In genomic region chr6:109447878-109448555, GRCh38 we compare ENCODE assay signal across 9 cellular contexts. TPM values are rescaled to one million over a fixed set of nuclear protein-coding genes. Genes with fewer than 3 reads are reported as not detected.
DNase-seq lines count a peak whose midpoint lies in the region; ATAC-seq and TF ChIP-seq lines count a peak whose summit lies in the region.
"Had no signal": no experiment of that assay in that cellular context is flagged by ENCODE, and none has a peak within 500 bp of the region (broad histone marks: within the 10 kb centered on the region; RNA-seq: fewer than 3 reads in every experiment).

No MANE protein-coding gene starts in this region.

- H3K4me3 ChIP-seq in LNCaP clone FGC (ENCODE audit: low read depth, low read length) (no peak overlapping the region), mucosa of descending colon (no peak overlapping the region), transverse colon (no peak overlapping the region)
- H3K4me3 ChIP-seq: testis had no signal

- TF ChIP-seq EP300 in transverse colon (IDR thresholded peaks at IDR 0.05; ENCODE audit: low read depth), result no peak

- peak; percentile 53 for ATAC-seq in mucosa of descending colon

- in situ Hi-C loops in transverse colon (cut with MboI; ENCODE audit: low pct_ligation_motif_present in 1 of 4, low pct_unique_long_range_greater_than_20kb in 1 of 4, low sequenced_read_pairs in 3 of 4), result loop anchor here in 1 of 4 donors (25.0 kb wide), 1 partner anchor 239 kb away; the partner anchor contains the start of genes AK9 and FIG4

- DNase-seq in GDM1 (lab: John Stamatoyannopoulos, UW) (peak; percentile 18), LNCaP clone FGC (ENCODE audit: low read depth) (no peak), mucosa of descending colon (no peak), ureter (ENCODE audit: low spot score) (no peak), transverse colon (no peak), GM19240 (ENCODE audit: insufficient read length, low spot score) (no peak)
- DNase-seq in activated CD8-positive, alpha-beta memory T cell treated with anti-CD3 and anti-CD28 coated beads, Interleukin-2, amount 50 U/mL, for 48 hours, result peak; percentile 51
- DNase-seq: endodermal cell, testis had no signal

- no peaks in the 10 kb centered on the region for H3K9me3 ChIP-seq in mucosa of descending colon
- H3K9me3 ChIP-seq in transverse colon, result no peaks in the 10 kb centered on the region
- H3K9me3 ChIP-seq: testis had no signal

- 78% methylated on average over 8 of the region's 8 CpGs; no CpG with 5 or more reads in 1 of the 2 donors for WGBS in transverse colon (ENCODE audit: low coverage in 1 of 2), 2 donors

- peak; percentile 10; the same call in 1 of the 2 replicates for TF ChIP-seq CTCF in LNCaP clone FGC (IDR thresholded peaks at IDR 0.05; ENCODE audit: control insufficient read depth, extremely low read depth, insufficient read depth)
- TF ChIP-seq CTCF in mucosa of descending colon (IDR thresholded peaks at IDR 0.05), result no peak
- TF ChIP-seq CTCF in transverse colon (IDR thresholded peaks at IDR 0.05), result no peak

- intact Hi-C loops in mucosa of descending colon (cut with DNase I, micrococcal nuclease), result no loop called here
- intact Hi-C loops in transverse colon (cut with DNase I; ENCODE audit: low total_unique reads), result loop anchor here (1.0 kb wide), 1 partner anchor 31 kb away; no protein-coding TSS in a partner anchor

- H3K36me3 ChIP-seq in mucosa of descending colon (ENCODE audit: low read depth) (no peaks in the 10 kb centered on the region), transverse colon (no peaks in the 10 kb centered on the region)

- peaks cover 9% of the 10 kb centered on the region for H3K4me1 ChIP-seq in mucosa of descending colon (ENCODE audit: low read depth)
- peaks cover 0 to 7% (median 0%) of the 10 kb centered on the region in 4 donors for H3K4me1 ChIP-seq in transverse colon
- H3K4me1 ChIP-seq: testis had no signal

- H3K27me3 ChIP-seq in transverse colon, result no peaks in the 10 kb centered on the region
- H3K27me3 ChIP-seq: testis had no signal

- no peak for TF ChIP-seq POLR2A in transverse colon (IDR thresholded peaks at IDR 0.05)

- H3K27ac ChIP-seq in transverse colon, result no peak overlapping the region
- H3K27ac ChIP-seq: testis had no signal

RNA-seq across cellular contexts. Expression of gene SMPD2, which starts 7.5 kb away (rescaled TPM):
- total RNA-seq in mucosa of descending colon, result 10 to 100 TPM; 13.4 to 24.8 (median 22.7) TPM
- 15.3 TPM for total RNA-seq in ureter
- 10 to 100 TPM in 3 of 4 donors, 1 to 10 TPM in 1; 9.4 to 34.5 (median 30.3) TPM for total RNA-seq in transverse colon

RNA-seq across cellular contexts. Expression of gene MICAL1, which starts 7.6 kb away (rescaled TPM):
- 10 to 100 TPM; 43.1 to 72.9 (median 57.8) TPM for total RNA-seq in mucosa of descending colon
- 54.4 TPM for total RNA-seq in ureter
- 100 to 1,000 TPM in 2 of 4 donors, 10 to 100 TPM in 2; 85.3 to 241 (median 121) TPM for total RNA-seq in transverse colon

RNA-seq across cellular contexts. Expression of gene PPIL6, which starts 7.6 kb away (rescaled TPM):
- total RNA-seq in mucosa of descending colon, result 1 to 10 TPM in 2 of 3 donors, under 1 TPM in 1; 0.67 to 5.5 (median 2.9) TPM
- 2.9 TPM for total RNA-seq in ureter
- 1 to 10 TPM in 2 of 4 donors, under 1 TPM in 1, not detected in 1; 0.64 to 4.0 (median 1.9) TPM for total RNA-seq in transverse colon

RNA-seq across cellular contexts. Expression of gene ZBTB24, which starts 35.0 kb away (rescaled TPM):
- 1 to 10 TPM; 6.5 to 7.7 (median 6.9) TPM for total RNA-seq in mucosa of descending colon
- total RNA-seq in ureter, result 13.3 TPM
- 1 to 10 TPM; 3.0 to 7.8 (median 5.7) TPM for total RNA-seq in transverse colon

Comparison
In these comparisons a context has a peak if more than half of its experiments do, and no peak if none do; other contexts are left out.
1. DNase-seq: peak in GDM1 (single experiment) and activated CD8-positive, alpha-beta memory T cell treated with anti-CD3 and anti-CD28 coated beads, Interleukin-2, amount 50 U/mL, for 48 hours (single experiment); none in LNCaP clone FGC (single experiment), mucosa of descending colon (0 of 3), ureter (single experiment), transverse colon (single experiment) and GM19240 (single experiment).